In the genomic region with DNA sequence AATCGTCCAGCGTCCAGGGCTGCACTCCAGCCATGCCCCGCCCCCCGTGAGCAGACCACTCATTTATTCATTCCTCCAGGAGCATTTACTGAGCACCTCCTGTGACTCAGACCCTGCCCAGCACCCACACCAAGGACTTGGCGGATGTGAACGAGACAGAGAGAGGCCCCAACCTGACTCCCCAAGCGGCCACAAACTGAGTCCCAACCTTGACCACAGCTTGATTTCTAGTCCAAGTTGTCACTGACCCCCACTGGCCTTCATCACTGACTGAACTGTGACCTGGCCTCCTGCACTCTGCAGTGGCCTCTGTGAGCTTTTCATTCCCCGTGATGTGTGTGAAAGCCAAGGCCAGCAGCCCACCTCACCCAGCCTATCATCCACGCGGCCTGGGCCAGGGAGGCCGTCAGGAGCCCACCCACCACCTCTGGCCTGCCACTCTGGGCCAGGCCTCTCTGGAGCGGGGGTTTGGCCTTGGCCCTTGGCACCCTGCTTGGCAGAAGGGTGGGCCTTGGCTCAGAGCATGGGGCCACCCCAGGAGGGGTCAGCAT, we compare ENCODE assay signal across 1 cellular context.
A peak's percentile ranks its signal among the peaks of the same experiment; 100 is the strongest.
TF ChIP-seq lines count a peak whose summit lies in the region.

No MANE protein-coding gene starts in this region.

TF ChIP-seq in HepG2, 621 proteins besides CTCF, POLR2A, EP300 and RAD21 (continued from another document and continues in another):
- peak; percentile 30; the same call in 1 of the 2 replicates for TF ChIP-seq ARID4A (CRISPR knock-in tag; IDR thresholded peaks at IDR 0.05; ENCODE audit: borderline replicate concordance)
- TF ChIP-seq ZBTB7B (CRISPR knock-in tag; IDR thresholded peaks at IDR 0.05): peak; percentile 82
- no peak for TF ChIP-seq ZZZ3 (CRISPR knock-in tag; IDR thresholded peaks at IDR 0.05; ENCODE audit: borderline replicate concordance)
- peak; percentile 49; the same call in 1 of the 2 replicates for TF ChIP-seq ZFX (CRISPR knock-in tag; IDR thresholded peaks at IDR 0.05; ENCODE audit: low read depth)
- no peak for TF ChIP-seq ZNF124 (CRISPR knock-in tag; IDR thresholded peaks at IDR 0.05)
- no peak for TF ChIP-seq NFYB (CRISPR knock-in tag; IDR thresholded peaks at IDR 0.05)
- TF ChIP-seq ARNTL (CRISPR knock-in tag; IDR thresholded peaks at IDR 0.05): no peak
- TF ChIP-seq ZNF768 (CRISPR knock-in tag; IDR thresholded peaks at IDR 0.05): no peak; the same call in 1 of the 2 replicates
- no peak for TF ChIP-seq ZBTB8A (CRISPR knock-in tag; IDR thresholded peaks at IDR 0.05; ENCODE audit: borderline replicate concordance, low read depth)
- TF ChIP-seq ZNF235 (CRISPR knock-in tag; IDR thresholded peaks at IDR 0.05; ENCODE audit: borderline replicate concordance): no peak
- TF ChIP-seq, protein P1, sequence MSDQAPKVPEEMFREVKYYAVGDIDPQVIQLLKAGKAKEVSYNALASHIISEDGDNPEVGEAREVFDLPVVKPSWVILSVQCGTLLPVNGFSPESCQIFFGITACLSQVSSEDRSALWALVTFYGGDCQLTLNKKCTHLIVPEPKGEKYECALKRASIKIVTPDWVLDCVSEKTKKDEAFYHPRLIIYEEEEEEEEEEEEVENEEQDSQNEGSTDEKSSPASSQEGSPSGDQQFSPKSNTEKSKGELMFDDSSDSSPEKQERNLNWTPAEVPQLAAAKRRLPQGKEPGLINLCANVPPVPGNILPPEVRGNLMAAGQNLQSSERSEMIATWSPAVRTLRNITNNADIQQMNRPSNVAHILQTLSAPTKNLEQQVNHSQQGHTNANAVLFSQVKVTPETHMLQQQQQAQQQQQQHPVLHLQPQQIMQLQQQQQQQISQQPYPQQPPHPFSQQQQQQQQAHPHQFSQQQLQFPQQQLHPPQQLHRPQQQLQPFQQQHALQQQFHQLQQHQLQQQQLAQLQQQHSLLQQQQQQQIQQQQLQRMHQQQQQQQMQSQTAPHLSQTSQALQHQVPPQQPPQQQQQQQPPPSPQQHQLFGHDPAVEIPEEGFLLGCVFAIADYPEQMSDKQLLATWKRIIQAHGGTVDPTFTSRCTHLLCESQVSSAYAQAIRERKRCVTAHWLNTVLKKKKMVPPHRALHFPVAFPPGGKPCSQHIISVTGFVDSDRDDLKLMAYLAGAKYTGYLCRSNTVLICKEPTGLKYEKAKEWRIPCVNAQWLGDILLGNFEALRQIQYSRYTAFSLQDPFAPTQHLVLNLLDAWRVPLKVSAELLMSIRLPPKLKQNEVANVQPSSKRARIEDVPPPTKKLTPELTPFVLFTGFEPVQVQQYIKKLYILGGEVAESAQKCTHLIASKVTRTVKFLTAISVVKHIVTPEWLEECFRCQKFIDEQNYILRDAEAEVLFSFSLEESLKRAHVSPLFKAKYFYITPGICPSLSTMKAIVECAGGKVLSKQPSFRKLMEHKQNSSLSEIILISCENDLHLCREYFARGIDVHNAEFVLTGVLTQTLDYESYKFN (CRISPR knock-in tag; conservative IDR thresholded peaks at IDR 0.05): peak; percentile 35; the same call in 1 of the 2 replicates
- no peak for TF ChIP-seq HDAC6 (IDR thresholded peaks at IDR 0.05; ENCODE audit: low read depth, low read length)
- TF ChIP-seq ZMAT3 (CRISPR knock-in tag; conservative IDR thresholded peaks at IDR 0.05): no peak
- no peak for TF ChIP-seq ZNF790 (CRISPR knock-in tag; IDR thresholded peaks at IDR 0.05; ENCODE audit: borderline replicate concordance)
- TF ChIP-seq ZHX2 (IDR thresholded peaks at IDR 0.05; ENCODE audit: low read depth): no peak
- no peak for TF ChIP-seq ZHX2 (CRISPR knock-in tag; IDR thresholded peaks at IDR 0.05; ENCODE audit: borderline replicate concordance)
- peak; percentile 24; the same call in 1 of the 2 replicates for TF ChIP-seq TARDBP (CRISPR knock-in tag; IDR thresholded peaks at IDR 0.05)
- TF ChIP-seq, protein P2, sequence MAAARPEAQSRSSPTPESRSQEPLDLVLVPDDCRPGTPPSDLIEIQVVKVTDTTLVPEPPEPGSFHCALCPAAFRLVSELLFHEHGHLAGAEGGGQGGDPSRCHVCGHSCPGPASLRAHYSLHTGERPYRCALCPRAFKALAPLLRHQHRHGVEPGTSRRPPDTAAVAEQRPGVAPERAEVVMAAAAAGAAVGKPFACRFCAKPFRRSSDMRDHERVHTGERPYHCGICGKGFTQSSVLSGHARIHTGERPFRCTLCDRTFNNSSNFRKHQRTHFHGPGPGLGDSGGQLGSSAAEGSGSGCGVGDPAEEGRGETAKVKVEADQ (CRISPR knock-in tag; IDR thresholded peaks at IDR 0.05; ENCODE audit: borderline replicate concordance): no peak
- no peak for TF ChIP-seq ZNF484 (CRISPR knock-in tag; IDR thresholded peaks at IDR 0.05; ENCODE audit: borderline replicate concordance, low read depth)
- no peak for TF ChIP-seq ZNF138 (CRISPR knock-in tag; IDR thresholded peaks at IDR 0.05; ENCODE audit: low read depth)
- no peak for TF ChIP-seq MLXIP (CRISPR knock-in tag; IDR thresholded peaks at IDR 0.05; ENCODE audit: borderline replicate concordance)
- peak; percentile 23; the same call in 1 of the 2 replicates for TF ChIP-seq ZNF770 (CRISPR knock-in tag; IDR thresholded peaks at IDR 0.05)
- TF ChIP-seq ZBTB1 (CRISPR knock-in tag; IDR thresholded peaks at IDR 0.05; ENCODE audit: borderline replicate concordance): no peak
- no peak for TF ChIP-seq SP4 (CRISPR knock-in tag; IDR thresholded peaks at IDR 0.05)
- TF ChIP-seq ZNF232 (CRISPR knock-in tag; IDR thresholded peaks at IDR 0.05; ENCODE audit: borderline replicate concordance): no peak
- TF ChIP-seq, protein P3, sequence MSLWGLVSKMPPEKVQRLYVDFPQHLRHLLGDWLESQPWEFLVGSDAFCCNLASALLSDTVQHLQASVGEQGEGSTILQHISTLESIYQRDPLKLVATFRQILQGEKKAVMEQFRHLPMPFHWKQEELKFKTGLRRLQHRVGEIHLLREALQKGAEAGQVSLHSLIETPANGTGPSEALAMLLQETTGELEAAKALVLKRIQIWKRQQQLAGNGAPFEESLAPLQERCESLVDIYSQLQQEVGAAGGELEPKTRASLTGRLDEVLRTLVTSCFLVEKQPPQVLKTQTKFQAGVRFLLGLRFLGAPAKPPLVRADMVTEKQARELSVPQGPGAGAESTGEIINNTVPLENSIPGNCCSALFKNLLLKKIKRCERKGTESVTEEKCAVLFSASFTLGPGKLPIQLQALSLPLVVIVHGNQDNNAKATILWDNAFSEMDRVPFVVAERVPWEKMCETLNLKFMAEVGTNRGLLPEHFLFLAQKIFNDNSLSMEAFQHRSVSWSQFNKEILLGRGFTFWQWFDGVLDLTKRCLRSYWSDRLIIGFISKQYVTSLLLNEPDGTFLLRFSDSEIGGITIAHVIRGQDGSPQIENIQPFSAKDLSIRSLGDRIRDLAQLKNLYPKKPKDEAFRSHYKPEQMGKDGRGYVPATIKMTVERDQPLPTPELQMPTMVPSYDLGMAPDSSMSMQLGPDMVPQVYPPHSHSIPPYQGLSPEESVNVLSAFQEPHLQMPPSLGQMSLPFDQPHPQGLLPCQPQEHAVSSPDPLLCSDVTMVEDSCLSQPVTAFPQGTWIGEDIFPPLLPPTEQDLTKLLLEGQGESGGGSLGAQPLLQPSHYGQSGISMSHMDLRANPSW (CRISPR knock-in tag; IDR thresholded peaks at IDR 0.05; ENCODE audit: borderline replicate concordance): no peak
